In genomic region chr9:38068616-38068865, GRCh38 we compare ENCODE assay signal across 8 cellular contexts. TPM values are rescaled to one million over a fixed set of nuclear protein-coding genes. Genes with fewer than 3 reads are reported as not detected.
A peak's percentile ranks its signal among the peaks of the same experiment; 100 is the strongest.
DNase-seq lines count a peak whose midpoint lies in the region; ATAC-seq, FAIRE-seq and TF ChIP-seq lines count a peak whose summit lies in the region.

No MANE protein-coding gene starts in this region.

- CTCF ChIA-PET in AG04450 (lab: Charles Lee) (interaction anchor here (0.6 to 1.3 kb wide), 3 partner anchors 153 to 160 kb away, joined by 3 to 8 read pairs (median 3); no protein-coding TSS in a partner anchor), mammary epithelial cell (lab: Charles Lee; ENCODE audit: low non-redundant PET) (no interaction called here)

- H3K4me1 ChIP-seq in SJSA1 (replicated peaks): peaks cover 39% of the 10 kb centered on the region
- H3K4me1 ChIP-seq in mammary epithelial cell (ENCODE audit: insufficient read depth, low read length): peaks cover 18% of the 10 kb centered on the region
- H3K4me1 ChIP-seq in kidney (ENCODE audit: control insufficient read depth in 1 of 2, insufficient read depth in 1 of 2, low read depth in 1 of 2, low read length in 2 of 2): peaks cover under 1 to 17% of the 10 kb centered on the region in 2 donors

- POLR2A ChIA-PET in AG04450 (lab: Yijun Ruan, JAX): interaction anchor here (0.6 to 2.5 kb wide), 3 partner anchors 43 to 83 kb away, joined by 3 to 10 read pairs (median 6); no protein-coding TSS in a partner anchor

- H3K9ac ChIP-seq in mammary epithelial cell (ENCODE audit: insufficient read depth, low read length) (peak overlapping the region; percentile 43), kidney (ENCODE audit: low read length in 2 of 2) (peak overlapping the region; percentile 50 to 91)

- peak overlapping the region; percentile 93 for H3K4me3 ChIP-seq in AG04450 (ENCODE audit: low read depth, low read length)
- H3K4me3 ChIP-seq in SJSA1: peak overlapping the region; percentile 96
- H3K4me3 ChIP-seq in mammary epithelial cell (replicated peaks in 1 of 3; ENCODE audit: insufficient read depth in 1 of 3, low read depth in 2 of 3, low read length in 3 of 3): peak overlapping the region; percentile 79 to 90 (median 84)
- H3K4me3 ChIP-seq in kidney (ENCODE audit: low read length in 2 of 2): peak overlapping the region; percentile 89

- H3K36me3 Mint-ChIP-seq in stimulated activated naive B cell treated with anti-CD40 and anti-IgM and Interleukin-4, amounts not matched to agents 10 μg/mL and 1 μg/mL and 100 μg/mL, for 72 hours: peaks cover 4 to 7% of the 10 kb centered on the region in 2 donors

- peaks cover 32 to 39% of the 10 kb centered on the region in 2 donors for H3K27me3 Mint-ChIP-seq in stimulated activated naive B cell treated with anti-CD40 and anti-IgM and Interleukin-4, amounts not matched to agents 10 μg/mL and 1 μg/mL and 100 μg/mL, for 72 hours

- H3K27ac ChIP-seq in AG04450 (ENCODE audit: low read depth, low read length): no peak overlapping the region
- H3K27ac ChIP-seq in SJSA1: peak overlapping the region; percentile 97
- H3K27ac ChIP-seq in mammary epithelial cell (ENCODE audit: insufficient read depth, low read depth, low read length): peak overlapping the region; percentile 44
- peak overlapping the region; percentile 91 to 94 for H3K27ac ChIP-seq in kidney (ENCODE audit: low read depth in 2 of 2, low read length in 2 of 2)

- H3K36me3 ChIP-seq in SJSA1: peaks cover 34% of the 10 kb centered on the region
- no peaks in the 10 kb centered on the region for H3K36me3 ChIP-seq in mammary epithelial cell (ENCODE audit: insufficient read depth, low read length)
- no peaks in the 10 kb centered on the region for H3K36me3 ChIP-seq in kidney (ENCODE audit: control insufficient read depth in 1 of 2, insufficient read depth in 2 of 2, low read length in 2 of 2)

- H3K9me3 Mint-ChIP-seq in stimulated activated naive B cell treated with anti-CD40 and anti-IgM and Interleukin-4, amounts not matched to agents 10 μg/mL and 1 μg/mL and 100 μg/mL, for 72 hours: no peaks in the 10 kb centered on the region

- peak overlapping the region; percentile 84 for H3K4me2 ChIP-seq in mammary epithelial cell (ENCODE audit: insufficient read depth, low read depth, low read length)

- DNase-seq in AG04450 (ENCODE audit: low read depth, low spot score) (no peak), SJSA1 (ENCODE audit: low read depth in 1 of 2, low spot score in 2 of 2) (no peak), mammary epithelial cell (peak; percentile 57), kidney (no peak), HT-29 (ENCODE audit: low spot score) (no peak)
- no peak for DNase-seq in stimulated activated naive B cell treated with anti-CD40 and anti-IgM and Interleukin-4, amounts not matched to agents 10 μg/mL and 1 μg/mL and 100 μg/mL, for 72 hours

- peak overlapping the region; percentile 68 to 76 for H3K4me3 Mint-ChIP-seq in stimulated activated naive B cell treated with anti-CD40 and anti-IgM and Interleukin-4, amounts not matched to agents 10 μg/mL and 1 μg/mL and 100 μg/mL, for 72 hours

- dilution Hi-C loops in mammary epithelial cell (cut with HindIII; ENCODE audit: low sequenced_read_pairs): no loop called here

- TF ChIP-seq CTCF in AG04450 (IDR thresholded peaks at IDR 0.05; ENCODE audit: low read depth, low read length) (peak; percentile 59), mammary epithelial cell (conservative IDR thresholded peaks at IDR 0.05 in 1 of 2, IDR thresholded peaks at IDR 0.05 in 1 of 2; ENCODE audit: extremely low read depth in 1 of 2, insufficient read depth in 1 of 2, low read depth in 1 of 2, low read length in 2 of 2) (peak in 1 of 2 donors; percentile 60), kidney (IDR thresholded peaks at IDR 0.05; ENCODE audit: borderline replicate concordance, extremely low read depth, insufficient read depth) (peak; percentile 52)

- H2AFZ ChIP-seq in mammary epithelial cell (ENCODE audit: low read depth, low read length): peak overlapping the region; percentile 77

- intact Hi-C loops in mammary epithelial cell (cut with micrococcal nuclease): loop anchor here (1.0 to 10.0 kb wide), 5 partner anchors 42 to 584 kb away; partner anchors contain the start of gene POLR1E
- intact Hi-C loops in kidney (cut with DNase I): no loop called here

- H3K27me3 ChIP-seq in AG04450 (ENCODE audit: control insufficient read depth, insufficient read depth, low read length): no peaks in the 10 kb centered on the region
- no peaks in the 10 kb centered on the region for H3K27me3 ChIP-seq in SJSA1 (replicated peaks)
- H3K27me3 ChIP-seq in mammary epithelial cell (ENCODE audit: insufficient read depth, low read length): no peaks in the 10 kb centered on the region

- H3K4me1 Mint-ChIP-seq in stimulated activated naive B cell treated with anti-CD40 and anti-IgM and Interleukin-4, amounts not matched to agents 10 μg/mL and 1 μg/mL and 100 μg/mL, for 72 hours: peaks cover 20 to 38% of the 10 kb centered on the region in 2 donors

- ATAC-seq in GM18519 (IDR thresholded peaks at IDR 0.05; ENCODE audit: low FRiP score, unreplicated experiment): peak; percentile 18
- ATAC-seq in HG03064 (IDR thresholded peaks at IDR 0.05; ENCODE audit: low read depth, unreplicated experiment): peak; percentile 30
- peak; percentile 43 to 48 for ATAC-seq in stimulated activated naive B cell treated with anti-CD40 and anti-IgM and Interleukin-4, amounts not matched to agents 10 μg/mL and 1 μg/mL and 100 μg/mL, for 72 hours (replicated peaks)

- peaks cover 53% of the 10 kb centered on the region for H3K79me2 ChIP-seq in mammary epithelial cell (ENCODE audit: insufficient read depth, low read length)

- no peak for FAIRE-seq in kidney (lab: Jason Lieb, UNC)

- 0% methylated on average over 7 of the region's 35 CpGs for WGBS in mammary epithelial cell (ENCODE audit: low coverage, missing lambda C conversion rate)

- BruUV-seq in mammary epithelial cell (replicated peaks; lab: Mats Ljungman, UMichigan): no TSS peak

- no peak overlapping the region for H3K27ac Mint-ChIP-seq in stimulated activated naive B cell treated with anti-CD40 and anti-IgM and Interleukin-4, amounts not matched to agents 10 μg/mL and 1 μg/mL and 100 μg/mL, for 72 hours

- in situ Hi-C loops in mammary epithelial cell (cut with MboI; ENCODE audit: low sequenced_read_pairs in 2 of 2): loop anchor here in 1 of 2 donors (5.0 to 25.0 kb wide), 2 partner anchors 156 to 319 kb away; partner anchors contain the start of gene ALDH1B1

- no peaks in the 10 kb centered on the region for H4K20me1 ChIP-seq in mammary epithelial cell (ENCODE audit: insufficient read depth, low read length)

- H3K9me3 ChIP-seq in AG04450 (ENCODE audit: control insufficient read depth, insufficient read depth, low read length) (no peaks in the 10 kb centered on the region; the same call in 1 of the 2 replicates), SJSA1 (replicated peaks) (no peaks in the 10 kb centered on the region), mammary epithelial cell (replicated peaks; ENCODE audit: insufficient read depth, low read length) (no peaks in the 10 kb centered on the region), kidney (ENCODE audit: control insufficient read depth in 1 of 2, low read length in 2 of 2) (no peaks in the 10 kb centered on the region)

RNA-seq across cellular contexts. Expression of gene SHB, which starts 0.5 kb away (rescaled TPM):
- 16.7 and 20.3 TPM in 2 replicates for polyA plus RNA-seq in AG04450 (2011; rRNA removed)
- 28.6 and 31.8 TPM in 2 replicates for polyA minus RNA-seq in AG04450 (2011; rRNA and poly(A)+ RNA removed)
- 12.1 and 19.3 TPM in 2 replicates for total RNA-seq in SJSA1 (2014; rRNA removed; shearing (Covaris generic))
- total RNA-seq in mammary epithelial cell: 10 to 100 TPM; 30.5 to 31.5 TPM
- polyA plus RNA-seq in mammary epithelial cell: 14.9 TPM
- 16.7 TPM for polyA minus RNA-seq in mammary epithelial cell
- 39.8 TPM for total RNA-seq in kidney
- 16.4 TPM for polyA plus RNA-seq in kidney (ENCODE audit: insufficient read depth, low read depth, low replicate concordance)
- total RNA-seq in HT-29 (2014; rRNA removed; shearing (Covaris generic)): 54.8 and 65.4 TPM in 2 replicates
